In the genomic region with DNA sequence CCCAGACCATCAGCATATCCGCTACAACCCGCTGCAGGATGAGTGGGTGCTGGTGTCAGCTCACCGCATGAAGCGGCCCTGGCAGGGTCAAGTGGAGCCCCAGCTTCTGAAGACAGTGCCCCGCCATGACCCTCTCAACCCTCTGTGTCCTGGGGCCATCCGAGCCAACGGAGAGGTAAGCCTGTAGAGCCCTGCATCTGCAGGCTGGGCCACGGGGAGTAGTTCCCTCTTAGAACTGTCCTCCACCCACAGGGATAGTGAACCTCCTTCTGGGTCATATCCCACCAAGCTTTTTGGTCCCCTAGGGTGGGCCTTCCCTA, we compare ENCODE assay signal across 8 cellular contexts. TPM values are rescaled to one million over a fixed set of nuclear protein-coding genes. Genes with fewer than 3 reads are reported as not detected.
DNase-seq lines count a peak whose midpoint lies in the region; ATAC-seq and TF ChIP-seq lines count a peak whose summit lies in the region.

No MANE protein-coding gene starts in this region.

- no peaks in the 10 kb centered on the region for H3K9me3 ChIP-seq in skeletal muscle satellite cell (replicated peaks; ENCODE audit: low read length)

- H3K27me3 ChIP-seq in skeletal muscle satellite cell (ENCODE audit: control insufficient read depth, insufficient read depth, low read length), result no peaks in the 10 kb centered on the region

- H3K4me3 ChIP-seq in foreskin fibroblast (ENCODE audit: low read depth in 1 of 2, low read length in 2 of 2), result peak overlapping the region; percentile 66 to 77
- peak overlapping the region; percentile 93 for H3K4me3 ChIP-seq in skeletal muscle satellite cell (ENCODE audit: low read length)

- TF ChIP-seq CTCF in foreskin fibroblast (IDR thresholded peaks at IDR 0.05; ENCODE audit: low read depth, low read length), result no peak

- DNase-seq in foreskin fibroblast, result no peak
- DNase-seq in activated CD4-positive, alpha-beta T cell treated with anti-CD3 and anti-CD28 coated beads for 48 hours, result no peak

- ATAC-seq in GM19468 (IDR thresholded peaks at IDR 0.05; ENCODE audit: extremely low read depth, unreplicated experiment) (peak; percentile 10), SK-N-SH treated with all-trans-retinoic acid at 6 μM for 48 hours (peak; percentile 43), HG02642 (IDR thresholded peaks at IDR 0.05; ENCODE audit: poor library complexity, unreplicated experiment) (no peak), GM21515 (IDR thresholded peaks at IDR 0.05; ENCODE audit: unreplicated experiment) (no peak), GM21717 (IDR thresholded peaks at IDR 0.05; ENCODE audit: unreplicated experiment) (no peak)

- H3K9ac ChIP-seq in skeletal muscle satellite cell (ENCODE audit: low read depth, low read length), result peak overlapping the region; percentile 92

- peaks cover 20% of the 10 kb centered on the region for H3K36me3 ChIP-seq in skeletal muscle satellite cell (ENCODE audit: insufficient read depth, low read length)

- H3K4me1 ChIP-seq in skeletal muscle satellite cell (ENCODE audit: control insufficient read depth, insufficient read depth, low read length), result peaks cover 29% of the 10 kb centered on the region

- H3K4me2 ChIP-seq in skeletal muscle satellite cell (ENCODE audit: low read length), result peak overlapping the region; percentile 96

TF ChIP-seq in SK-N-SH treated with all-trans-retinoic acid at 6 μM for 48 hours, 23 proteins besides CTCF, POLR2A, EP300 and RAD21:
- TF ChIP-seq BACH2 (CRISPR knock-in tag; IDR thresholded peaks at IDR 0.05; ENCODE audit: borderline replicate concordance) (no peak), ARNTL (CRISPR knock-in tag; IDR thresholded peaks at IDR 0.05; ENCODE audit: borderline replicate concordance, low read depth) (no peak), ZNF8 (CRISPR knock-in tag; IDR thresholded peaks at IDR 0.05) (no peak), ZNF565 (CRISPR knock-in tag; conservative IDR thresholded peaks at IDR 0.05; ENCODE audit: low read depth) (no peak), CSDC2 (CRISPR knock-in tag; IDR thresholded peaks at IDR 0.05) (no peak), ZFP30 (CRISPR knock-in tag; IDR thresholded peaks at IDR 0.05) (no peak), POU6F1 (CRISPR knock-in tag; IDR thresholded peaks at IDR 0.05; ENCODE audit: borderline replicate concordance, low read depth) (no peak), ISL1 (CRISPR knock-in tag; IDR thresholded peaks at IDR 0.05) (no peak), ZFP3 (CRISPR knock-in tag; IDR thresholded peaks at IDR 0.05) (no peak; the same call in 1 of the 2 replicates), ZNF70 (CRISPR knock-in tag; IDR thresholded peaks at IDR 0.05) (no peak), SNAI2 (CRISPR knock-in tag; IDR thresholded peaks at IDR 0.05) (no peak), TOX (CRISPR knock-in tag; IDR thresholded peaks at IDR 0.05; ENCODE audit: borderline replicate concordance) (no peak), TSHZ2 (CRISPR knock-in tag; IDR thresholded peaks at IDR 0.05) (no peak), ZC3H10 (CRISPR knock-in tag; IDR thresholded peaks at IDR 0.05) (no peak), TCF4 (CRISPR knock-in tag; IDR thresholded peaks at IDR 0.05; ENCODE audit: borderline replicate concordance) (no peak)
- TF ChIP-seq, protein P1, sequence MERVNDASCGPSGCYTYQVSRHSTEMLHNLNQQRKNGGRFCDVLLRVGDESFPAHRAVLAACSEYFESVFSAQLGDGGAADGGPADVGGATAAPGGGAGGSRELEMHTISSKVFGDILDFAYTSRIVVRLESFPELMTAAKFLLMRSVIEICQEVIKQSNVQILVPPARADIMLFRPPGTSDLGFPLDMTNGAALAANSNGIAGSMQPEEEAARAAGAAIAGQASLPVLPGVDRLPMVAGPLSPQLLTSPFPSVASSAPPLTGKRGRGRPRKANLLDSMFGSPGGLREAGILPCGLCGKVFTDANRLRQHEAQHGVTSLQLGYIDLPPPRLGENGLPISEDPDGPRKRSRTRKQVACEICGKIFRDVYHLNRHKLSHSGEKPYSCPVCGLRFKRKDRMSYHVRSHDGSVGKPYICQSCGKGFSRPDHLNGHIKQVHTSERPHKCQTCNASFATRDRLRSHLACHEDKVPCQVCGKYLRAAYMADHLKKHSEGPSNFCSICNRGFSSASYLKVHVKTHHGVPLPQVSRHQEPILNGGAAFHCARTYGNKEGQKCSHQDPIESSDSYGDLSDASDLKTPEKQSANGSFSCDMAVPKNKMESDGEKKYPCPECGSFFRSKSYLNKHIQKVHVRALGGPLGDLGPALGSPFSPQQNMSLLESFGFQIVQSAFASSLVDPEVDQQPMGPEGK (CRISPR knock-in tag; IDR thresholded peaks at IDR 0.05; ENCODE audit: borderline replicate concordance), result no peak

RNA-seq across cellular contexts. Expression of gene GALT, which starts 0.6 kb away (rescaled TPM):
- 14.0 and 17.0 TPM in 2 replicates for total RNA-seq in skeletal muscle satellite cell (2012; rRNA removed)

RNA-seq across cellular contexts. Expression of gene IL11RA, which starts 4.9 kb away (rescaled TPM):
- total RNA-seq in skeletal muscle satellite cell (2012; rRNA removed), result 7.4 and 12.7 TPM in 2 replicates

RNA-seq across cellular contexts. Expression of gene SIGMAR1, which starts 9.5 kb away (rescaled TPM):
- total RNA-seq in skeletal muscle satellite cell (2012; rRNA removed), result 127 and 135 TPM in 2 replicates

RNA-seq across cellular contexts. Expression of gene CCL27, which starts 15.4 kb away (rescaled TPM):
- 0.51 TPM in 1 of 2 replicates, not detected in the other for total RNA-seq in skeletal muscle satellite cell (2012; rRNA removed)

RNA-seq across cellular contexts. Expression of gene ARID3C, which starts 18.2 kb away (rescaled TPM):
- not detected in 2 replicates for total RNA-seq in skeletal muscle satellite cell (2012; rRNA removed)

Comparison
In these comparisons a context has a peak if more than half of its experiments do, and no peak if none do; other contexts are left out.
1. ATAC-seq: peak in GM19468 (single experiment) and SK-N-SH treated with all-trans-retinoic acid at 6 μM for 48 hours (single experiment); none in HG02642 (single experiment), GM21515 (single experiment) and GM21717 (single experiment).